In genomic region chr9:129078691-129079503, GRCh38 we compare ENCODE assay signal across 15 cellular contexts. TPM values are rescaled to one million over a fixed set of nuclear protein-coding genes. Genes with fewer than 3 reads are reported as not detected.
A peak's percentile ranks its signal among the peaks of the same experiment; 100 is the strongest.
DNase-seq lines count a peak whose midpoint lies in the region; ATAC-seq and TF ChIP-seq lines count a peak whose summit lies in the region.
"Had no signal": no experiment of that assay in that cellular context is flagged by ENCODE, and none has a peak within 500 bp of the region (broad histone marks: within the 10 kb centered on the region; RNA-seq: fewer than 3 reads in every experiment).

No MANE protein-coding gene starts in this region.

- H3K9me3 Mint-ChIP-seq in activated CD8-positive, alpha-beta memory T cell treated with anti-CD3 and anti-CD28 coated beads, Interleukin-2, amount 10 ng/mL, durations not matched to agents 7 days and 5 days (ENCODE audit: low read depth), result no peaks in the 10 kb centered on the region
- no peaks in the 10 kb centered on the region for H3K9me3 Mint-ChIP-seq in progenitor cell of endocrine pancreas (ENCODE audit: low read depth)

- DNase-seq in activated CD8-positive, alpha-beta memory T cell treated with anti-CD3 and anti-CD28 coated beads, Interleukin-2, amount 10 ng/mL, durations not matched to agents 7 days and 5 days, result no peak
- DNase-seq in activated CD8-positive, alpha-beta memory T cell treated with anti-CD3 and anti-CD28 coated beads, Interleukin-2, amount 50 U/mL, for 48 hours, result no peak
- no peak for DNase-seq in T-helper 17 cell
- DNase-seq in left colon, result peak; percentile 69 to 80
- no peak for DNase-seq in progenitor cell of endocrine pancreas (ENCODE audit: low spot score, unreplicated experiment)
- no peak for DNase-seq in HUDEP-2 (lab: John Stamatoyannopoulos, UW; ENCODE audit: unreplicated experiment in 76 of 76)
- no peak for DNase-seq in RKO (ENCODE audit: low spot score)
- DNase-seq: HCEC 1CT; NCI-H1105 treated with DMSO at 0.1 percent for 48 hours; NCI-H510A treated with DMSO at 0.1 percent for 48 hours; stimulated activated CD4-positive, alpha-beta T cell treated with anti-CD3 and anti-CD28 coated beads, Interleukin-12 subunit alpha, Interleukin-12 subunit beta, amount 100 ng/mL, for 4 hours had no signal

- H3K9me3 ChIP-seq in T-helper 17 cell (ENCODE audit: control insufficient read depth, low read length, poor library complexity, severe bottlenecking), result no peaks in the 10 kb centered on the region
- H3K9me3 ChIP-seq: heart left ventricle, pancreas had no signal

- H3K27me3 Mint-ChIP-seq in activated CD8-positive, alpha-beta memory T cell treated with anti-CD3 and anti-CD28 coated beads, Interleukin-2, amount 10 ng/mL, durations not matched to agents 7 days and 5 days, result no peaks in the 10 kb centered on the region
- H3K27me3 Mint-ChIP-seq in T-helper 17 cell, result no peaks in the 10 kb centered on the region
- no peaks in the 10 kb centered on the region for H3K27me3 Mint-ChIP-seq in progenitor cell of endocrine pancreas

- H3K4me3 Mint-ChIP-seq in activated CD8-positive, alpha-beta memory T cell treated with anti-CD3 and anti-CD28 coated beads, Interleukin-2, amount 10 ng/mL, durations not matched to agents 7 days and 5 days, result peak overlapping the region; percentile 43
- H3K4me3 Mint-ChIP-seq in T-helper 17 cell, result peak overlapping the region; percentile 92
- H3K4me3 Mint-ChIP-seq in progenitor cell of endocrine pancreas (ENCODE audit: low read depth), result peak overlapping the region; percentile 90

- ATAC-seq in activated CD8-positive, alpha-beta memory T cell treated with anti-CD3 and anti-CD28 coated beads, Interleukin-2, amount 10 ng/mL, durations not matched to agents 7 days and 5 days, result no peak
- ATAC-seq in T-helper 17 cell (no peak), left colon (peak; percentile 49), HG02642 (IDR thresholded peaks at IDR 0.05; ENCODE audit: poor library complexity, unreplicated experiment) (no peak)
- ATAC-seq: heart left ventricle, Panc1, pancreas had no signal

- intact Hi-C loops in left colon (cut with DNase I, micrococcal nuclease), result no loop called here

- CTCF ChIA-PET in activated CD8-positive, alpha-beta memory T cell treated with anti-CD3 and anti-CD28 coated beads, Interleukin-2, amount 10 ng/mL, durations not matched to agents 7 days and 5 days (lab: Charles Lee), result no interaction called here

- no peak for TF ChIP-seq CTCF in progenitor cell of endocrine pancreas (IDR thresholded peaks at IDR 0.05; ENCODE audit: unreplicated experiment)

- peak overlapping the region; percentile 15 for H3K27ac Mint-ChIP-seq in activated CD8-positive, alpha-beta memory T cell treated with anti-CD3 and anti-CD28 coated beads, Interleukin-2, amount 10 ng/mL, durations not matched to agents 7 days and 5 days
- H3K27ac Mint-ChIP-seq in T-helper 17 cell, result peak overlapping the region; percentile 72
- peak overlapping the region; percentile 62 for H3K27ac Mint-ChIP-seq in progenitor cell of endocrine pancreas

- no peaks in the 10 kb centered on the region for H3K36me3 Mint-ChIP-seq in activated CD8-positive, alpha-beta memory T cell treated with anti-CD3 and anti-CD28 coated beads, Interleukin-2, amount 10 ng/mL, durations not matched to agents 7 days and 5 days
- H3K36me3 Mint-ChIP-seq in T-helper 17 cell (ENCODE audit: low read depth) (no peaks in the 10 kb centered on the region), progenitor cell of endocrine pancreas (ENCODE audit: insufficient read depth) (no peaks in the 10 kb centered on the region)

- peaks cover 36% of the 10 kb centered on the region for H3K4me1 Mint-ChIP-seq in activated CD8-positive, alpha-beta memory T cell treated with anti-CD3 and anti-CD28 coated beads, Interleukin-2, amount 10 ng/mL, durations not matched to agents 7 days and 5 days
- H3K4me1 Mint-ChIP-seq in T-helper 17 cell (peaks cover 29% of the 10 kb centered on the region), progenitor cell of endocrine pancreas (ENCODE audit: low read depth) (peaks cover 10% of the 10 kb centered on the region)

RNA-seq across cellular contexts. Expression of gene DOLPP1, which starts 2.0 kb away (rescaled TPM):
- 10 to 100 TPM; 18.5 to 23.7 TPM for total RNA-seq in activated CD8-positive, alpha-beta memory T cell treated with anti-CD3 and anti-CD28 coated beads, Interleukin-2, amount 10 ng/mL, durations not matched to agents 7 days and 5 days
- total RNA-seq in T-helper 17 cell, result 1 to 10 TPM; 5.3 to 8.0 TPM
- 10 to 100 TPM; 44.4 to 53.1 TPM for total RNA-seq in left colon
- total RNA-seq in progenitor cell of endocrine pancreas, result 29.1 and 29.3 TPM in 2 replicates

RNA-seq across cellular contexts. Expression of gene CRAT, which starts 31.7 kb away (rescaled TPM):
- 10 to 100 TPM; 14.1 to 17.6 TPM for total RNA-seq in activated CD8-positive, alpha-beta memory T cell treated with anti-CD3 and anti-CD28 coated beads, Interleukin-2, amount 10 ng/mL, durations not matched to agents 7 days and 5 days
- total RNA-seq in T-helper 17 cell (10 to 100 TPM; 12.9 to 23.3 TPM), left colon (10 to 100 TPM; 62.4 to 76.1 TPM), progenitor cell of endocrine pancreas (19.0 and 20.5 TPM in 2 replicates)

RNA-seq across cellular contexts. Expression of gene PTPA, which starts 32.3 kb away (rescaled TPM):
- 100 to 1,000 TPM; 115 to 129 TPM for total RNA-seq in activated CD8-positive, alpha-beta memory T cell treated with anti-CD3 and anti-CD28 coated beads, Interleukin-2, amount 10 ng/mL, durations not matched to agents 7 days and 5 days
- total RNA-seq in T-helper 17 cell (10 to 100 TPM; 49.8 to 50.0 TPM), left colon (10 to 100 TPM; 90.8 to 91.9 TPM), progenitor cell of endocrine pancreas (135 and 145 TPM in 2 replicates)

RNA-seq across cellular contexts. Expression of gene MIGA2, which starts 42.5 kb away (rescaled TPM):
- total RNA-seq in activated CD8-positive, alpha-beta memory T cell treated with anti-CD3 and anti-CD28 coated beads, Interleukin-2, amount 10 ng/mL, durations not matched to agents 7 days and 5 days, result 10 to 100 TPM; 39.3 to 51.3 TPM
- 10 to 100 TPM; 64.2 to 81.4 TPM for total RNA-seq in T-helper 17 cell
- 10 to 100 TPM; 68.3 to 71.3 TPM for total RNA-seq in left colon
- total RNA-seq in progenitor cell of endocrine pancreas, result 42.6 and 45.4 TPM in 2 replicates

RNA-seq across cellular contexts. Expression of gene SH3GLB2, which starts 50.8 kb away (rescaled TPM):
- total RNA-seq in activated CD8-positive, alpha-beta memory T cell treated with anti-CD3 and anti-CD28 coated beads, Interleukin-2, amount 10 ng/mL, durations not matched to agents 7 days and 5 days, result 10 to 100 TPM; 76.8 to 93.4 TPM
- total RNA-seq in T-helper 17 cell (10 to 100 TPM; 82.2 to 87.1 TPM), left colon (100 to 1,000 TPM; 158 to 169 TPM), progenitor cell of endocrine pancreas (182 and 183 TPM in 2 replicates)

Comparison
In these comparisons a context has a peak if more than half of its experiments do, and no peak if none do; other contexts are left out.
1. DNase-seq: peak in left colon (2 of 2); none in activated CD8-positive, alpha-beta memory T cell treated with anti-CD3 and anti-CD28 coated beads, Interleukin-2, amount 10 ng/mL, durations not matched to agents 7 days and 5 days (single experiment), activated CD8-positive, alpha-beta memory T cell treated with anti-CD3 and anti-CD28 coated beads, Interleukin-2, amount 50 U/mL, for 48 hours (single experiment), T-helper 17 cell (0 of 3), progenitor cell of endocrine pancreas (single experiment), HUDEP-2 (0 of 76) and RKO (single experiment).
2. H3K27ac Mint-ChIP-seq: peak in every context shown above with its lines; median percentile 72 in T-helper 17 cell; 62 in progenitor cell of endocrine pancreas; 15 in activated CD8-positive, alpha-beta memory T cell treated with anti-CD3 and anti-CD28 coated beads, Interleukin-2, amount 10 ng/mL, durations not matched to agents 7 days and 5 days.
3. Peak in every context shown above with its lines, with median percentiles within 50 percentile points of each other: H3K4me3 Mint-ChIP-seq.